In the genomic region with DNA sequence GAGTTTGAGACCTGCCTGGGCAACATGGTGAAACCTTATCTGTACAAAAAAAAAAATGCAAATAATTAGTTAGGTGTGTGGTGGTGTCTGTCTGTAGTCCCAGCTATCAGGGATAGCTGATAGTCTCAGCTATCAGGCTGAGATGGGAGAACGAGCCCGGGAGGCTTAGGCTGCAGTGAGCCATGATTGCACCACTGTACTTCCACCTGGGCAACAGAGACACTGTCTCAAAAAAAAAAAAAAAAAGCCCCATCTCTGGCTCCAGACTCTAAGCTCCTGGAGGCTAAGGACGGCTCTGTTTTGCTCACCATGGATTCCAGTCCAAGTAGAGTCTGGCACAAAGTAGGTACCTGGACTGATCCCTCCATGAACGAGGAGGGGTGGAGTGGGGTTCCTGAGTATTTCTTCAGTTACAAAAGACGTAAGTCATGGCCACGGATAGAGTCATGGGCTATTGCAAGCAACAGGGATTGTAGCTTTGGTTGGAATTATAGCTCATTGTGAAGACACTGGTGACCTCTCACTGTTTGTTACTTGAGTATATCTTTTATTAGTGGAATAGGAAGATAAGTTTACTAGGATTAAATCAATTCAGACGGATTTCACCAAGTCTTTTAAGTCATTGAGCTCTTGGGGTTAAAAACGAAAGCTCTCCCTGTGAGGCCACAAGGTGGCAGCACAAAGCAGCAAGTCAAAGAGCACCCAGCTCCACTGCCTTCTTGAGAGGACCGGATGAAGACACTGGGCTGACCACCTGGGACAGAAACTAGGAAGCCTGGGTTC, we compare ENCODE assay signal across 8 cellular contexts. TPM values are rescaled to one million over a fixed set of nuclear protein-coding genes. Genes with fewer than 3 reads are reported as not detected.
DNase-seq lines count a peak whose midpoint lies in the region; ATAC-seq and TF ChIP-seq lines count a peak whose summit lies in the region.

No MANE protein-coding gene starts in this region.

- peak; percentile 85 for DNase-seq in AG08395 (ENCODE audit: low spot score)
- peak; percentile 88 for DNase-seq in RPMI8226
- DNase-seq in fibroblast of the aortic adventitia (ENCODE audit: low read depth) = peak; percentile 90
- peak; percentile 61 for DNase-seq in neural crest cell (ENCODE audit: low read depth, low spot score)
- peak; percentile 70 for DNase-seq in stromal cell of bone marrow (ENCODE audit: low read depth)

- no peak overlapping the region for H3K4me3 Mint-ChIP-seq in activated T-helper 17 cell treated with anti-CD3 and anti-CD28 coated beads, Interleukin-2, amount 50 U/mL, for 72 hours
- no peak overlapping the region for H3K4me3 Mint-ChIP-seq in neural crest cell

- no peak overlapping the region for H3K27ac Mint-ChIP-seq in activated T-helper 17 cell treated with anti-CD3 and anti-CD28 coated beads, Interleukin-2, amount 50 U/mL, for 72 hours
- no peak overlapping the region for H3K27ac Mint-ChIP-seq in neural crest cell (ENCODE audit: unreplicated experiment)

- no peak overlapping the region for H3K4me3 ChIP-seq in fibroblast of the aortic adventitia (ENCODE audit: low read depth, low read length)

- peak; percentile 90 for TF ChIP-seq CTCF in LNCAP (IDR thresholded peaks at IDR 0.05)
- peak; percentile 87 for TF ChIP-seq CTCF in fibroblast of the aortic adventitia (IDR thresholded peaks at IDR 0.05; ENCODE audit: insufficient read depth, low read length)
- TF ChIP-seq CTCF in neural crest cell (conservative IDR thresholded peaks at IDR 0.05) = peak; percentile 89

- peaks cover 19% of the 10 kb centered on the region for H3K4me1 Mint-ChIP-seq in activated T-helper 17 cell treated with anti-CD3 and anti-CD28 coated beads, Interleukin-2, amount 50 U/mL, for 72 hours
- peaks cover 9% of the 10 kb centered on the region for H3K4me1 Mint-ChIP-seq in neural crest cell

- no peaks in the 10 kb centered on the region for H3K9me3 Mint-ChIP-seq in activated T-helper 17 cell treated with anti-CD3 and anti-CD28 coated beads, Interleukin-2, amount 50 U/mL, for 72 hours
- H3K9me3 Mint-ChIP-seq in neural crest cell = no peaks in the 10 kb centered on the region

- H3K36me3 Mint-ChIP-seq in activated T-helper 17 cell treated with anti-CD3 and anti-CD28 coated beads, Interleukin-2, amount 50 U/mL, for 72 hours (ENCODE audit: low read depth) = no peaks in the 10 kb centered on the region
- no peaks in the 10 kb centered on the region for H3K36me3 Mint-ChIP-seq in neural crest cell (ENCODE audit: low read depth)

- ATAC-seq in GM19043 (IDR thresholded peaks at IDR 0.05; ENCODE audit: low read depth, unreplicated experiment) = peak; percentile 64
- peak; percentile 73 for ATAC-seq in activated T-helper 17 cell treated with anti-CD3 and anti-CD28 coated beads, Interleukin-2, amount 50 U/mL, for 72 hours (replicated peaks)

- H3K27me3 Mint-ChIP-seq in activated T-helper 17 cell treated with anti-CD3 and anti-CD28 coated beads, Interleukin-2, amount 50 U/mL, for 72 hours = peaks cover 7% of the 10 kb centered on the region
- H3K27me3 Mint-ChIP-seq in neural crest cell (ENCODE audit: low read depth) = peaks cover 4% of the 10 kb centered on the region

RNA-seq across cellular contexts. Expression of a gene that starts 35.6 kb away (rescaled TPM):
- not detected for total RNA-seq in activated T-helper 17 cell treated with anti-CD3 and anti-CD28 coated beads, Interleukin-2, amount 50 U/mL, for 72 hours
- total RNA-seq in fibroblast of the aortic adventitia (ENCODE audit: low replicate concordance) (0.18 TPM in 1 of 2 replicates, not detected in the other), neural crest cell (not detected in 2 replicates)

RNA-seq across cellular contexts. Expression of a gene that starts 53.9 kb away (rescaled TPM):
- total RNA-seq in activated T-helper 17 cell treated with anti-CD3 and anti-CD28 coated beads, Interleukin-2, amount 50 U/mL, for 72 hours = under 1 TPM; 0.05 to 0.06 TPM
- total RNA-seq in fibroblast of the aortic adventitia (ENCODE audit: low replicate concordance) = not detected in 2 replicates
- total RNA-seq in neural crest cell = not detected in 2 replicates

RNA-seq across cellular contexts. Expression of a gene that starts 57.8 kb away (rescaled TPM):
- total RNA-seq in activated T-helper 17 cell treated with anti-CD3 and anti-CD28 coated beads, Interleukin-2, amount 50 U/mL, for 72 hours = 10 to 100 TPM; 27.4 to 78.7 TPM
- total RNA-seq in fibroblast of the aortic adventitia (ENCODE audit: low replicate concordance) (118 and 123 TPM in 2 replicates), neural crest cell (396 and 417 TPM in 2 replicates)
